ENCODE assay signal across 21 cellular contexts in the genomic region with DNA sequence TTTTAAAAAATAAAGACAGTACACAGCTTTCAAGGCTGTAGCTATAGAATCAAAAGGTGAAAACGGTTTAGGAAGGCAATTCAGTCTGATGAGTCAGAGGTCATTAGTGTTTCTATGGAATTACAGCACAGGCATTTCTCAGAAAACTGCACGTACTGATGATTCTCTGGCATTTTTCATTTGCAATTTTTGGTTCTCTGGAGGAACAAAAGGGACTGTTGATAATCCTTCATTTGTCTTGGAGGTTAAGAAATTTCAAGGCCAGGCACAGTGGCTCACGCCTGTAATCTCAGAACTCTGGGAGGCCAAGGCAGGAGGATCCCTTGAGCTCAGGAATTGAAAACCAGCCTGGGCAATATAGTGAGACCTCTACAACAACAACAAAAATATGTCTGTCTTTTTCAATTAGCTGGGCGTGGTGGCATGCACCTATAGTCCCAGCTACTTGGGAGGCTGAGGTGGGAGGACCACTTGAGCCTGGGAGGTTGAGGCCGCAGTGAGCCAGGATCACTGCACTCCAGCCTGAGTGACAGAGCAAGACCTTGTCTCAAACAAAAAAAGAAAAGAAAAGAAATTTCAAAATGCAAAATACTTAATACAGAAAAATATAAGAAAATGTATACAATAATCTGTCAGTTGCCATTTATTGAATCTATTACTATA. TPM values are rescaled to one million over a fixed set of nuclear protein-coding genes. Genes with fewer than 3 reads are reported as not detected.
A peak's percentile ranks its signal among the peaks of the same experiment; 100 is the strongest.
DNase-seq lines count a peak whose midpoint lies in the region; ATAC-seq, FAIRE-seq and TF ChIP-seq lines count a peak whose summit lies in the region.
"Had no signal": no experiment of that assay in that cellular context is flagged by ENCODE, and none has a peak within 500 bp of the region (broad histone marks: within the 10 kb centered on the region; RNA-seq: fewer than 3 reads in every experiment).

No MANE protein-coding gene starts in this region.

- H3K9me1 ChIP-seq in K562 (ENCODE audit: control insufficient read depth, insufficient read depth, low read length), result peaks cover 3% of the 10 kb centered on the region

- H3K9ac ChIP-seq in K562 (ENCODE audit: insufficient read depth in 1 of 2, low read depth in 2 of 2, low read length in 2 of 2) (peak overlapping the region; percentile 15 to 16; a peak in 3 of 4 replicates), trophoblast cell (ENCODE audit: low read length) (no peak overlapping the region)

- BruUV-seq in K562 (replicated peaks; lab: Mats Ljungman, UMichigan), result no TSS peak

- no peak overlapping the region for H3K4me3 ChIP-seq in K562
- H3K4me3 ChIP-seq in trophoblast cell (ENCODE audit: low read depth, low read length), result no peak overlapping the region
- H3K4me3 ChIP-seq: skin epidermis had no signal

- peak overlapping the region; percentile 72 for H3K27ac ChIP-seq in K562 (ENCODE audit: extremely low read depth, low read depth, low read length)
- H3K27ac ChIP-seq in trophoblast cell (ENCODE audit: low read depth, low read length), result peak overlapping the region; percentile 34
- H3K27ac ChIP-seq: neutrophil, skin epidermis had no signal

- TF ChIP-seq EP300 in K562 (IDR thresholded peaks at IDR 0.05; ENCODE audit: low read length), result peak; percentile 78

- no peak overlapping the region for H2AK5ac ChIP-seq in trophoblast cell (ENCODE audit: low read length)

- intact Hi-C loops in K562 (cut with micrococcal nuclease) (no loop called here), sciatic nerve (cut with DNase I) (no loop called here)

- TF ChIP-seq RAD21 in K562 (CRISPR knock-in tag; conservative IDR thresholded peaks at IDR 0.05 in 1 of 2, IDR thresholded peaks at IDR 0.05 in 1 of 2), result no peak

- peak; percentile 57 for ATAC-seq in K562
- ATAC-seq in HG03095 (IDR thresholded peaks at IDR 0.05; ENCODE audit: unreplicated experiment), result no peak
- ATAC-seq in GM19455 (IDR thresholded peaks at IDR 0.05; ENCODE audit: unreplicated experiment), result no peak
- ATAC-seq in sciatic nerve, result no peak
- ATAC-seq: PC-3, T-helper 17 cell had no signal

- no peaks in the 10 kb centered on the region for H3K27me3 ChIP-seq in K562 (ENCODE audit: control insufficient read depth in 2 of 2, insufficient read depth in 2 of 2, low read length in 2 of 2)
- H3K27me3 ChIP-seq in trophoblast cell (ENCODE audit: insufficient read depth, low read length), result no peaks in the 10 kb centered on the region
- H3K27me3 ChIP-seq: neutrophil had no signal

- no peak overlapping the region for H2BK120ac ChIP-seq in trophoblast cell (ENCODE audit: insufficient read depth, low read length, poor library complexity)

- CTCF ChIA-PET in K562 (lab: Yijun Ruan, JAX; ENCODE audit: low intra/inter-chr PET ratio), result no interaction called here

- POLR2A ChIA-PET in K562 (lab: Yijun Ruan, JAX), result interaction anchor here (0.6 to 1.7 kb wide), 14 partner anchors 9 to 127 kb away, joined by 3 to 7 read pairs (median 4); no protein-coding TSS in a partner anchor

- H3K4me1 ChIP-seq in K562 (replicated peaks in 1 of 2; ENCODE audit: control insufficient read depth in 2 of 2, insufficient read depth in 2 of 2, low read length in 2 of 2) (peaks cover 10 to 46% of the 10 kb centered on the region in 2 experiments; a peak in 4 of 5 replicates), trophoblast cell (ENCODE audit: control insufficient read depth in 1 of 2, insufficient read depth in 2 of 2, low read length in 2 of 2) (peaks cover 2 to 5% of the 10 kb centered on the region in 2 experiments)

- H2BK12ac ChIP-seq in trophoblast cell (ENCODE audit: low read length), result no peak overlapping the region

- no peak overlapping the region for H4K8ac ChIP-seq in trophoblast cell (ENCODE audit: low read depth, low read length)

- H2BK5ac ChIP-seq in trophoblast cell (ENCODE audit: low read depth, low read length, poor library complexity), result no peak overlapping the region

- H3K4ac ChIP-seq in trophoblast cell (ENCODE audit: low read depth, low read length), result no peak overlapping the region

- H3K9me3 ChIP-seq in K562 (replicated peaks; ENCODE audit: control insufficient read depth, insufficient read depth, low read depth, low read length), result no peaks in the 10 kb centered on the region
- no peaks in the 10 kb centered on the region for H3K9me3 ChIP-seq in trophoblast cell (ENCODE audit: insufficient read depth, low read depth, low read length)
- H3K9me3 ChIP-seq: neutrophil had no signal

- H2AFZ ChIP-seq in K562 (ENCODE audit: low read depth, low read length) (no peak overlapping the region), trophoblast cell (ENCODE audit: insufficient read depth, low read length, poor library complexity) (no peak overlapping the region)

- peak overlapping the region; percentile 44 for H3K4me2 ChIP-seq in K562 (ENCODE audit: insufficient read depth, low read length)
- no peak overlapping the region for H3K4me2 ChIP-seq in trophoblast cell (ENCODE audit: low read length)

- H3K23ac ChIP-seq in trophoblast cell (ENCODE audit: low read length), result no peak overlapping the region

- in situ Hi-C loops in K562 (cut with MboI), result no loop called here

- H3K36me3 ChIP-seq in K562 (ENCODE audit: control insufficient read depth, insufficient read depth, low read length) (peaks cover 21% of the 10 kb centered on the region), trophoblast cell (ENCODE audit: control insufficient read depth in 1 of 2, insufficient read depth in 2 of 2, low read length in 2 of 2) (no peaks in the 10 kb centered on the region)
- H3K36me3 ChIP-seq: neutrophil had no signal

- no peak overlapping the region for H3K14ac ChIP-seq in trophoblast cell (ENCODE audit: low read length)

- peak; percentile 51 for FAIRE-seq in K562 (lab: Jason Lieb, UNC)

- H3K18ac ChIP-seq in trophoblast cell (ENCODE audit: low read length), result no peak overlapping the region

- DNase-seq in ELR (ENCODE audit: low read depth), result peak; percentile 49
- peak; percentile 71 for DNase-seq in OCI-M1 (lab: John Stamatoyannopoulos, UW)
- DNase-seq in K562 (ENCODE audit: extremely low read depth in 1 of 4, low spot score in 3 of 4), result peak in 2 of 4 experiments; percentile 39 to 70
- DNase-seq in trophoblast cell, result peak in 1 of 2 donors; percentile 29
- DNase-seq in HPDE6-E6E7 (ENCODE audit: extremely low spot score), result no peak
- no peak for DNase-seq in sciatic nerve (ENCODE audit: low spot score)
- DNase-seq: activated CD4-positive, alpha-beta T cell treated with anti-CD3 and anti-CD28 coated beads for 1 hour; activated CD8-positive, alpha-beta memory T cell treated with anti-CD3 and anti-CD28 coated beads, Interleukin-2, amount 50 U/mL, for 4 hours; C1 segment of cervical spinal cord; central memory CD4-positive, alpha-beta T cell; DND-41; mesendoderm; NCI-H2081; NCI-H526; PC-3; stimulated activated naive CD4-positive, alpha-beta T cell treated with Interleukin-2 at 50 U/mL for 16 hours; T-helper 17 cell had no signal

- no peaks in the 10 kb centered on the region for H3K79me1 ChIP-seq in trophoblast cell (ENCODE audit: low read length)

- H3K79me2 ChIP-seq in K562 (ENCODE audit: control insufficient read depth, insufficient read depth, low read length) (peaks cover 89% of the 10 kb centered on the region), trophoblast cell (ENCODE audit: control insufficient read depth, insufficient read depth, low read length, poor library complexity) (no peaks in the 10 kb centered on the region)

- no peak for TF ChIP-seq POLR2A in K562 (conservative IDR thresholded peaks at IDR 0.05)

- no peaks in the 10 kb centered on the region for H4K20me1 ChIP-seq in K562 (replicated peaks; ENCODE audit: control insufficient read depth, insufficient read depth, low read length)

- no peak overlapping the region for H4K91ac ChIP-seq in trophoblast cell (ENCODE audit: low read depth, low read length)

- no peak for TF ChIP-seq CTCF in K562 (IDR thresholded peaks at IDR 0.05 in 2 of 3, conservative IDR thresholded peaks at IDR 0.05 in 1 of 3; ENCODE audit: insufficient read depth in 2 of 3, low read depth in 1 of 3, low read length in 3 of 3)

- WGBS in K562 (ENCODE audit: insufficient coverage, low coverage, missing lambda C conversion rate), result 27% methylated on average over 5 of the region's 5 CpGs
- WGBS in trophoblast cell (ENCODE audit: extremely low coverage, insufficient coverage, insufficient read length), result no CpG with 5 or more reads among the region's 5 CpGs

- H4K12ac ChIP-seq in trophoblast cell (ENCODE audit: low read depth, low read length), result no peak overlapping the region

RNA-seq across cellular contexts. Expression of gene NR6A1, which starts 27.3 kb away (rescaled TPM):
- total RNA-seq in K562 (2011; cell fraction: chromatin; rRNA removed; ENCODE audit: low replicate concordance), result 38.8 and 43.3 TPM in 2 replicates
- total RNA-seq in K562 (2011; cell fraction: nucleolus; rRNA removed), result 19.2 and 20.5 TPM in 2 replicates
- total RNA-seq in K562 (2011; cell fraction: nucleoplasm; rRNA removed), result 26.0 and 37.2 TPM in 2 replicates
- 23.0 and 34.5 TPM in 2 replicates for total RNA-seq in K562 (2014; rRNA removed)
- total RNA-seq in K562 (2014; rRNA removed; fragmentation: Illumina TruSeq; extraction: Trizol), result 34.9 and 36.5 TPM in 2 replicates
- 36.5 and 38.7 TPM in 2 replicates for total RNA-seq in K562 (2015; rRNA removed; fragmentation: Illumina TruSeq; extraction: Trizol)
- 55.4 and 56.7 TPM in 2 replicates for total RNA-seq in K562 (2021)
- 32.7 and 36.6 TPM in 2 replicates for polyA plus RNA-seq in K562 (2011; rRNA removed)
- 25.5 and 31.6 TPM in 2 replicates for polyA plus RNA-seq in K562 (2011; cell fraction: cytosol; rRNA removed)
- polyA plus RNA-seq in K562 (2011; cell fraction: nucleus; rRNA removed), result 24.6 and 25.2 TPM in 2 replicates
- 10.4 and 15.9 TPM in 2 replicates for polyA plus RNA-seq in K562 (2012)
- 24.5 and 28.3 TPM in 2 replicates for polyA plus RNA-seq in K562 (2014; fragmentation: Illumina TruSeq; extraction: Trizol)
- 10 to 100 TPM in 1 of 2 experiments, 1 to 10 TPM in 1; 9.7 to 17.7 TPM for polyA plus RNA-seq in K562 (2014; fragmentation: Nextera tagmentation; extraction: Ambion mirVana)
- 16.6 and 17.8 TPM in 2 replicates for polyA plus RNA-seq in K562 (2014; rRNA removed)
- polyA minus RNA-seq in K562 (2011; rRNA and poly(A)+ RNA removed), result 84.3 and 92.2 TPM in 2 replicates
- 47.1 and 52.4 TPM in 2 replicates for polyA minus RNA-seq in K562 (2011; cell fraction: cytosol; rRNA and poly(A)+ RNA removed)
- polyA minus RNA-seq in K562 (2011; cell fraction: nucleus; rRNA and poly(A)+ RNA removed), result 12.0 and 20.3 TPM in 2 replicates
- polyA plus RNA-seq in trophoblast cell (2013), result 27.5 and 27.6 TPM in 2 replicates
- 3.3 TPM for total RNA-seq in sciatic nerve

RNA-seq across cellular contexts. Expression of gene OLFML2A, which starts 33.1 kb away (rescaled TPM):
- total RNA-seq in K562 (2011; cell fraction: chromatin; rRNA removed; ENCODE audit: low replicate concordance), result not detected in 2 replicates
- total RNA-seq in K562 (2011; cell fraction: nucleolus; rRNA removed), result not detected in 2 replicates
- not detected in 2 replicates for total RNA-seq in K562 (2011; cell fraction: nucleoplasm; rRNA removed)
- not detected in 2 replicates for total RNA-seq in K562 (2014; rRNA removed)
- not detected in 2 replicates for total RNA-seq in K562 (2014; rRNA removed; fragmentation: Illumina TruSeq; extraction: Trizol)
- not detected in 2 replicates for total RNA-seq in K562 (2015; rRNA removed; fragmentation: Illumina TruSeq; extraction: Trizol)
- total RNA-seq in K562 (2021), result 0.09 and 0.16 TPM in 2 replicates
- polyA plus RNA-seq in K562 (2011; rRNA removed), result not detected in 2 replicates
- polyA plus RNA-seq in K562 (2011; cell fraction: cytosol; rRNA removed), result not detected in 2 replicates
- polyA plus RNA-seq in K562 (2011; cell fraction: nucleus; rRNA removed), result 0.09 TPM in 1 of 2 replicates, not detected in the other
- polyA plus RNA-seq in K562 (2012), result 0.03 TPM in 1 of 2 replicates, not detected in the other
- not detected in 2 replicates for polyA plus RNA-seq in K562 (2014; fragmentation: Illumina TruSeq; extraction: Trizol)
- not detected for polyA plus RNA-seq in K562 (2014; fragmentation: Nextera tagmentation; extraction: Ambion mirVana)
- polyA plus RNA-seq in K562 (2014; rRNA removed), result not detected in 2 replicates
- not detected in 2 replicates for polyA minus RNA-seq in K562 (2011; rRNA and poly(A)+ RNA removed)
- polyA minus RNA-seq in K562 (2011; cell fraction: cytosol; rRNA and poly(A)+ RNA removed), result not detected in 2 replicates
- not detected in 2 replicates for polyA minus RNA-seq in K562 (2011; cell fraction: nucleus; rRNA and poly(A)+ RNA removed)
- polyA plus RNA-seq in trophoblast cell (2013), result 95.6 and 101 TPM in 2 replicates
- total RNA-seq in sciatic nerve, result 110 TPM
- total RNA-seq: T-helper 17 cell had no signal

Comparison
In these comparisons a context has a peak if more than half of its experiments do, and no peak if none do; other contexts are left out.
1. DNase-seq: peak in ELR (single experiment) and OCI-M1 (single experiment); none in HPDE6-E6E7 (single experiment) and sciatic nerve (single experiment).
2. RNA of gene OLFML2A, which starts 33.1 kb away (total RNA-seq): 110 TPM in sciatic nerve (single experiment); 0.09 to 0.16 TPM in K562; every median in the first group is over 10 times any median in the second.